ENCODE assay signal across 8 cellular contexts in genomic region chr4:80071643-80072606, GRCh38. TPM values are rescaled to one million over a fixed set of nuclear protein-coding genes. Genes with fewer than 3 reads are reported as not detected.
DNase-seq lines count a peak whose midpoint lies in the region; ATAC-seq and TF ChIP-seq lines count a peak whose summit lies in the region.

No MANE protein-coding gene starts in this region.

- H3K9ac ChIP-seq in fibroblast of lung (ENCODE audit: insufficient read depth, low read length): peak overlapping the region; percentile 82
- H3K9ac ChIP-seq in neural cell (ENCODE audit: low read length): peak overlapping the region; percentile 80

- DNase-seq in SIG-M5 treated with dmso at 0.1 percent for 504 hours (lab: John Stamatoyannopoulos, UW; ENCODE audit: unreplicated experiment) (peak; percentile 14), SIG-M5 (lab: John Stamatoyannopoulos, UW) (no peak), NCI-H82 (lab: John Stamatoyannopoulos, UW) (peak; percentile 57), fibroblast of lung (ENCODE audit: low read depth in 2 of 2) (peak; percentile 40 to 53), upper lobe of left lung (peak in 1 of 2 donors; percentile 50)
- DNase-seq in activated T-cell treated with anti-CD3 and anti-CD28 coated beads, Interleukin-2, amount 50 U/mL, for 1 hour: peak; percentile 67

- H3K27ac ChIP-seq in fibroblast of lung (ENCODE audit: insufficient read depth, low read length) (peak overlapping the region; percentile 89), neural cell (ENCODE audit: low read length) (peak overlapping the region; percentile 50), upper lobe of left lung (peak overlapping the region; percentile 87 to 95 (median 94))

- H3K4me3 ChIP-seq in fibroblast of lung (replicated peaks in 1 of 4; ENCODE audit: control extremely low read depth in 1 of 4, insufficient read depth in 1 of 4, low read depth in 3 of 4, low read length in 4 of 4) (peak overlapping the region; percentile 80 to 93 (median 90)), neural cell (ENCODE audit: low read length) (peak overlapping the region; percentile 88), upper lobe of left lung (peak overlapping the region; percentile 79 to 88 (median 82))

- no peaks in the 10 kb centered on the region for H3F3A ChIP-seq in neural cell (ENCODE audit: insufficient read depth, low read length, poor library complexity, severe bottlenecking)

- TF ChIP-seq POLR2A in upper lobe of left lung (IDR thresholded peaks at IDR 0.05): no peak

- peaks cover 5% of the 10 kb centered on the region for H3K4me1 ChIP-seq in fibroblast of lung (ENCODE audit: control insufficient read depth, extremely low read depth, insufficient read depth, low read length)
- H3K4me1 ChIP-seq in upper lobe of left lung: peaks cover 24 to 37% (median 27%) of the 10 kb centered on the region in 4 donors

- ATAC-seq in HG02973 (IDR thresholded peaks at IDR 0.05; ENCODE audit: unreplicated experiment) (peak; percentile 20), upper lobe of left lung (ENCODE audit: low FRiP score in 2 of 2) (peak; percentile 53 to 61)

- H3K4me2 ChIP-seq in fibroblast of lung (ENCODE audit: extremely low read depth, insufficient read depth, low read length) (peak overlapping the region; percentile 84), neural cell (ENCODE audit: low read length) (peak overlapping the region; percentile 73)

- H4K20me1 ChIP-seq in fibroblast of lung (ENCODE audit: control insufficient read depth, extremely low read depth, insufficient read depth, low read length): no peaks in the 10 kb centered on the region
- H4K20me1 ChIP-seq in neural cell (ENCODE audit: insufficient read depth): no peaks in the 10 kb centered on the region

- H3K27me3 ChIP-seq in fibroblast of lung (ENCODE audit: control insufficient read depth, insufficient read depth, low read length) (no peaks in the 10 kb centered on the region), neural cell (ENCODE audit: insufficient read depth, low read depth, low read length) (no peaks in the 10 kb centered on the region), upper lobe of left lung (no peaks in the 10 kb centered on the region)

- no peaks in the 10 kb centered on the region for H3K9me3 ChIP-seq in fibroblast of lung (ENCODE audit: control insufficient read depth, insufficient read depth, low read depth, low read length)
- H3K9me3 ChIP-seq in neural cell (ENCODE audit: low read length): no peaks in the 10 kb centered on the region
- no peaks in the 10 kb centered on the region for H3K9me3 ChIP-seq in upper lobe of left lung

- TF ChIP-seq EP300 in neural cell (conservative IDR thresholded peaks at IDR 0.05; ENCODE audit: poor library complexity, severe bottlenecking): peak; percentile 34
- no peak for TF ChIP-seq EP300 in upper lobe of left lung (IDR thresholded peaks at IDR 0.05)

- WGBS in upper lobe of left lung, 2 donors: 4% methylated on average over 23 to 27 of the region's 41 CpGs

- H3K79me2 ChIP-seq in fibroblast of lung (ENCODE audit: control insufficient read depth, insufficient read depth, low read length): peaks cover 57% of the 10 kb centered on the region
- H3K79me2 ChIP-seq in neural cell (replicated peaks; ENCODE audit: insufficient read depth, low read length): peaks cover 20% of the 10 kb centered on the region

- TF ChIP-seq CTCF in fibroblast of lung (conservative IDR thresholded peaks at IDR 0.05 in 1 of 2, IDR thresholded peaks at IDR 0.05 in 1 of 2; ENCODE audit: low read depth in 1 of 2, low read length in 2 of 2) (no peak), neural cell (IDR thresholded peaks at IDR 0.05; ENCODE audit: poor library complexity, severe bottlenecking) (no peak), upper lobe of left lung (IDR thresholded peaks at IDR 0.05) (no peak)

- peaks cover 3% of the 10 kb centered on the region for H3K36me3 ChIP-seq in fibroblast of lung (ENCODE audit: control insufficient read depth, insufficient read depth, low read length)
- no peaks in the 10 kb centered on the region for H3K36me3 ChIP-seq in neural cell (ENCODE audit: insufficient read depth, low read length)
- H3K36me3 ChIP-seq in upper lobe of left lung: peaks cover 0 to 15% (median 2%) of the 10 kb centered on the region in 4 donors

- no peaks in the 10 kb centered on the region for H3K9me2 ChIP-seq in neural cell (ENCODE audit: insufficient read depth, low read length)

- H2AFZ ChIP-seq in fibroblast of lung (ENCODE audit: low read length): peak overlapping the region; percentile 11
- peak overlapping the region; percentile 84 for H2AFZ ChIP-seq in neural cell (ENCODE audit: low read depth, low read length)

- no peak for TF ChIP-seq RAD21 in neural cell (conservative IDR thresholded peaks at IDR 0.05)

TF ChIP-seq in neural cell, 6 proteins besides CTCF, POLR2A, EP300 and RAD21:
- TF ChIP-seq SMC3 (conservative IDR thresholded peaks at IDR 0.05; ENCODE audit: poor library complexity): no peak
- no peak for TF ChIP-seq EZH2 (IDR thresholded peaks at IDR 0.05; ENCODE audit: borderline replicate concordance, insufficient read depth, low read length, poor library complexity, severe bottlenecking)
- peak; percentile 19 for TF ChIP-seq POLR2AphosphoS5 (IDR thresholded peaks at IDR 0.05)
- TF ChIP-seq MXI1 (conservative IDR thresholded peaks at IDR 0.05; ENCODE audit: poor library complexity, severe bottlenecking): peak; percentile 41

RNA-seq across cellular contexts. Expression of gene ANTXR2, which starts 1.1 kb away (rescaled TPM):
- 107 and 135 TPM in 2 replicates for total RNA-seq in fibroblast of lung
- 85.3 and 88.4 TPM in 2 replicates for polyA plus RNA-seq in fibroblast of lung
- polyA plus RNA-seq in fibroblast of lung (2012): 84.2 and 90.5 TPM in 2 replicates
- 9.2 and 13.4 TPM in 2 replicates for polyA minus RNA-seq in fibroblast of lung (ENCODE audit: low replicate concordance)
- polyA plus RNA-seq in neural cell: 31.7 and 35.4 TPM in 2 replicates
- 53.3 and 55.3 TPM in 2 replicates for polyA minus RNA-seq in neural cell
- total RNA-seq in upper lobe of left lung: 10 to 100 TPM; 26.0 to 61.0 (median 37.5) TPM
